9 cellular contexts compared by ENCODE assay signal in the genomic region with DNA sequence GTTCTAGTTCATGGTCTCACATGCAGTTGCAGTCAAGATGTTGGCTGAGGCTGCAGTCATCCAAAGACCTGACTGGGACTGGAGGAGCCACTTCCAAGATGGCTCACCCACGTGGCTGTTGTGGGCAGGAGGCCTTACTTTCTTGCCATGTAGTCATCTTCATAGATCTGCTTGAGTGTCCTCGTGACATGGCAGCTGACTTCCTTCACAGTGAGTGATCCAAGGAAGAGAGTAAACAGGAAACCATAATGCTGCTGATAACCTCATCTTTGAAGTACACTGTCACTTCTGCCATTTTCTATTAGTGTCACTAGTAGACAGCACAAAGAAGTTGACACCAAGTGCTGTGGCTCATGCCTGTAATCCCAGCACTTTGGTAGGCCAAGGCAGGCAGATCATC. TPM values are rescaled to one million over a fixed set of nuclear protein-coding genes. Genes with fewer than 3 reads are reported as not detected.
DNase-seq lines count a peak whose midpoint lies in the region; ATAC-seq, FAIRE-seq and TF ChIP-seq lines count a peak whose summit lies in the region.
"Had no signal": no experiment of that assay in that cellular context is flagged by ENCODE, and none has a peak within 500 bp of the region (broad histone marks: within the 10 kb centered on the region; RNA-seq: fewer than 3 reads in every experiment).

No MANE protein-coding gene starts in this region.

- no peak overlapping the region for H3K27ac ChIP-seq in Karpas-422 (ENCODE audit: low read length)

- ATAC-seq in HG02884 (IDR thresholded peaks at IDR 0.05; ENCODE audit: unreplicated experiment) (peak; percentile 54), activated B cell treated with CpG ODN at 0.5 μM for 24 hours (ENCODE audit: low read depth) (peak; percentile 89), naive B cell (ENCODE audit: low read depth in 2 of 2) (peak; percentile 98 to 99), HG03135 (IDR thresholded peaks at IDR 0.05; ENCODE audit: unreplicated experiment) (no peak)

- peaks cover 21% of the 10 kb centered on the region for H3K4me1 Mint-ChIP-seq in activated B cell treated with CpG ODN at 0.5 μM for 24 hours
- H3K4me1 Mint-ChIP-seq in naive B cell: peaks cover 19 to 38% (median 20%) of the 10 kb centered on the region in 3 donors

- H3K27me3 Mint-ChIP-seq in activated B cell treated with CpG ODN at 0.5 μM for 24 hours (no peaks in the 10 kb centered on the region), naive B cell (no peaks in the 10 kb centered on the region)

- H3K36me3 Mint-ChIP-seq in activated B cell treated with CpG ODN at 0.5 μM for 24 hours (ENCODE audit: low read depth): no peaks in the 10 kb centered on the region
- peaks cover 0 to 8% of the 10 kb centered on the region in 2 donors for H3K36me3 Mint-ChIP-seq in naive B cell

- H4K20me1 ChIP-seq in Karpas-422 (ENCODE audit: insufficient read depth, low read depth, low read length): no peaks in the 10 kb centered on the region

- TF ChIP-seq POLR2A in GM12891 (IDR thresholded peaks at IDR 0.05; ENCODE audit: low read depth, low read length): no peak

- H3K4me1 ChIP-seq in Karpas-422 (ENCODE audit: low read length): no peaks in the 10 kb centered on the region

- FAIRE-seq in GM12891 (lab: Jason Lieb, UNC): peak; percentile 89

- H2AFZ ChIP-seq in Karpas-422 (ENCODE audit: low read length): no peak overlapping the region

- H3K27ac Mint-ChIP-seq in activated B cell treated with CpG ODN at 0.5 μM for 24 hours (peak overlapping the region; percentile 79), naive B cell (peak overlapping the region; percentile 90 to 99 (median 94))

- H3K4me3 Mint-ChIP-seq in activated B cell treated with CpG ODN at 0.5 μM for 24 hours: peak overlapping the region; percentile 15
- peak overlapping the region in 7 of 8 donors; percentile 18 to 72 (median 61) for H3K4me3 Mint-ChIP-seq in naive B cell

- no peak overlapping the region for H3K4me3 ChIP-seq in Karpas-422 (ENCODE audit: low read length)
- H3K4me3 ChIP-seq: heart right ventricle had no signal

- no peaks in the 10 kb centered on the region for H3K9me2 ChIP-seq in Karpas-422 (replicated peaks; ENCODE audit: insufficient read depth, low read length)

- CTCF ChIA-PET in activated B cell treated with CpG ODN at 0.5 μM for 24 hours (lab: Charles Lee): no interaction called here

- no peaks in the 10 kb centered on the region for H3K79me2 ChIP-seq in Karpas-422 (ENCODE audit: low read length)

- POLR2A ChIA-PET in activated B cell treated with CpG ODN at 0.5 μM for 24 hours (lab: Charles Lee): interaction anchor here (0.6 to 3.2 kb wide), 4 partner anchors 9 to 1344 kb away, joined by 3 to 11 read pairs (median 6); a partner anchor contains a TSS

- DNase-seq in GM12891 (ENCODE audit: insufficient read length, low spot score) (no peak), activated B cell treated with CpG ODN at 0.5 μM for 24 hours (peak; percentile 21), naive B cell (peak; percentile 69), foreskin melanocyte (no peak), NCI-H1092 treated with DMSO at 0.1 percent for 48 hours (lab: John Stamatoyannopoulos, UW) (no peak), Karpas-422 (no peak)
- DNase-seq: heart right ventricle had no signal

- no peaks in the 10 kb centered on the region for H3K36me3 ChIP-seq in Karpas-422 (ENCODE audit: insufficient read depth, low read length)
- H3K36me3 ChIP-seq: heart right ventricle had no signal

- no peak overlapping the region for H3K4me2 ChIP-seq in Karpas-422 (ENCODE audit: low read depth, low read length, poor library complexity, severe bottlenecking)

- no peaks in the 10 kb centered on the region for H3K9me3 ChIP-seq in Karpas-422 (ENCODE audit: low read length)
- H3K9me3 ChIP-seq: heart right ventricle had no signal

- H3K27me3 ChIP-seq in Karpas-422 (ENCODE audit: low read length): no peaks in the 10 kb centered on the region
- H3K27me3 ChIP-seq: heart right ventricle had no signal

- intact Hi-C loops in activated B cell treated with CpG ODN at 0.5 μM for 24 hours (cut with micrococcal nuclease): loop anchor here (2.0 kb wide), 1 partner anchor 15 kb away; no protein-coding TSS in a partner anchor

- no peaks in the 10 kb centered on the region for H3K9me3 Mint-ChIP-seq in activated B cell treated with CpG ODN at 0.5 μM for 24 hours
- peaks cover 0 to 10% (median 3%) of the 10 kb centered on the region in 7 donors for H3K9me3 Mint-ChIP-seq in naive B cell

- no peak for TF ChIP-seq CTCF in activated B cell treated with CpG ODN at 0.5 μM for 24 hours (IDR thresholded peaks at IDR 0.05)

- no peak overlapping the region for H3K9ac ChIP-seq in Karpas-422 (ENCODE audit: low read length)

TF ChIP-seq in GM12891, 5 proteins besides CTCF, POLR2A, EP300 and RAD21:
- no peak for TF ChIP-seq PAX5 (IDR thresholded peaks at IDR 0.05; ENCODE audit: insufficient read depth, low read length, severe bottlenecking)
- 0 out of 2 replicates have a peak, but pooled peaks have one; percentile 10 for TF ChIP-seq SPI1 (IDR thresholded peaks at IDR 0.05; ENCODE audit: low read depth, low read length)
- TF ChIP-seq TAF1 (IDR thresholded peaks at IDR 0.05; ENCODE audit: low read depth, low read length): no peak
- TF ChIP-seq POLR2AphosphoS5 (IDR thresholded peaks at IDR 0.05; ENCODE audit: low read depth, low read length): no peak
- TF ChIP-seq POU2F2 (IDR thresholded peaks at IDR 0.05; ENCODE audit: low read depth, low read length): no peak

RNA-seq across cellular contexts. Expression of a gene that starts 40.1 kb away (rescaled TPM):
- 50.7 TPM for polyA plus RNA-seq in GM12891 (2012; ENCODE audit: low read depth, missing spikeins)
- 61.9 and 76.4 TPM in 2 replicates for total RNA-seq in activated B cell treated with CpG ODN at 0.5 μM for 24 hours
- 100 to 1,000 TPM in 3 of 6 donors, 10 to 100 TPM in 3; 75.0 to 129 (median 99.1) TPM for polyA plus RNA-seq in naive B cell (ENCODE audit: low read depth in 6 of 6)
- 47.0 and 50.1 TPM in 2 replicates for total RNA-seq in Karpas-422 (2014; rRNA removed; shearing (Covaris generic); ENCODE audit: low replicate concordance)

Comparison
In these comparisons a context has a peak if more than half of its experiments do, and no peak if none do; other contexts are left out.
1. DNase-seq: peak in activated B cell treated with CpG ODN at 0.5 μM for 24 hours (single experiment) and naive B cell (single experiment); none in GM12891 (single experiment), foreskin melanocyte (single experiment), NCI-H1092 treated with DMSO at 0.1 percent for 48 hours (single experiment) and Karpas-422 (single experiment).